Comparison of ENCODE assay signal across 8 cellular contexts in genomic region chr2:87498169-87498568, GRCh38.
DNase-seq lines count a peak whose midpoint lies in the region; ATAC-seq and TF ChIP-seq lines count a peak whose summit lies in the region.
"Not testable (repeated sequence)": the region's sequence is repeated elsewhere in the genome, so short reads cannot be mapped to it uniquely, and the experiment has no call there.

No MANE protein-coding gene starts in this region.

- not testable (repeated sequence) for H3K36me3 ChIP-seq in GM23248 (ENCODE audit: low read depth); OCI-LY3 (replicated peaks; ENCODE audit: low read depth, low read length); effector memory CD4-positive, alpha-beta T cell (ENCODE audit: control insufficient read depth, insufficient read depth, low read length); aorta (ENCODE audit: control insufficient read depth in 1 of 2, insufficient read depth in 2 of 2, low read length in 1 of 2)

- H3K27me3 ChIP-seq in GM23248 (replicated peaks; ENCODE audit: insufficient read depth); OCI-LY3 (ENCODE audit: low read depth, low read length); effector memory CD4-positive, alpha-beta T cell (replicated peaks; ENCODE audit: control insufficient read depth, insufficient read depth, low read length, poor library complexity, severe bottlenecking); aorta (ENCODE audit: control insufficient read depth in 1 of 2, insufficient read depth in 2 of 2, low read length in 1 of 2): not testable (repeated sequence)

- H4K20me1 ChIP-seq in GM23248 (ENCODE audit: insufficient read depth); OCI-LY3 (ENCODE audit: insufficient read depth, low read length): not testable (repeated sequence)

- TF ChIP-seq CTCF in OCI-LY3 (IDR thresholded peaks at IDR 0.05; ENCODE audit: low read depth, low read length); osteocyte (IDR thresholded peaks at IDR 0.05): not testable (repeated sequence)

- H3K27me3 Mint-ChIP-seq in activated T-cell treated with anti-CD3 and anti-CD28 coated beads, Interleukin-2, amount 50 U/mL, for 24 hours; osteocyte (ENCODE audit: unreplicated experiment): not testable (repeated sequence)

- peaks cover 13% of the 10 kb centered on the region for H3K4me1 Mint-ChIP-seq in activated T-cell treated with anti-CD3 and anti-CD28 coated beads, Interleukin-2, amount 50 U/mL, for 24 hours (ENCODE audit: low read depth)
- H3K4me1 Mint-ChIP-seq in osteocyte (ENCODE audit: unreplicated experiment): peaks cover 17% of the 10 kb centered on the region

- DNase-seq in GM23248; effector memory CD4-positive, alpha-beta T cell; osteocyte (ENCODE audit: extremely low spot score, unreplicated experiment): not testable (repeated sequence)
- DNase-seq in activated T-cell treated with anti-CD3 and anti-CD28 coated beads, Interleukin-2, amount 50 U/mL, for 24 hours: peak; percentile 52
- peak in 1 of 2 donors; percentile 60 for DNase-seq in aorta

- not testable (repeated sequence) for H3K9me3 ChIP-seq in GM23248 (ENCODE audit: low read depth); OCI-LY3 (ENCODE audit: insufficient read depth, low read length); effector memory CD4-positive, alpha-beta T cell (ENCODE audit: control insufficient read depth, low read length); aorta (ENCODE audit: control insufficient read depth, low read length)

- H3K4me1 ChIP-seq in GM23248 (ENCODE audit: insufficient read depth): peaks cover 17% of the 10 kb centered on the region
- peaks cover 32% of the 10 kb centered on the region for H3K4me1 ChIP-seq in OCI-LY3 (ENCODE audit: low read length)
- H3K4me1 ChIP-seq in effector memory CD4-positive, alpha-beta T cell (ENCODE audit: control insufficient read depth, insufficient read depth, low read length, poor library complexity, severe bottlenecking); aorta (ENCODE audit: control insufficient read depth in 1 of 2, insufficient read depth in 2 of 2, low read length in 2 of 2): not testable (repeated sequence)

- ATAC-seq in GM18909 (IDR thresholded peaks at IDR 0.05; ENCODE audit: poor library complexity, unreplicated experiment) (peak; percentile 68), HG03108 (IDR thresholded peaks at IDR 0.05; ENCODE audit: unreplicated experiment) (peak; percentile 66), aorta (ENCODE audit: low FRiP score) (peak; percentile 47)

- not testable (repeated sequence) for H2AFZ ChIP-seq in GM23248; OCI-LY3 (ENCODE audit: low read depth, low read length)

- not testable (repeated sequence) for H3K9me3 Mint-ChIP-seq in activated T-cell treated with anti-CD3 and anti-CD28 coated beads, Interleukin-2, amount 50 U/mL, for 24 hours; osteocyte (ENCODE audit: unreplicated experiment)

- peaks cover 17% of the 10 kb centered on the region for H3F3A ChIP-seq in GM23248 (ENCODE audit: insufficient read depth)

- not testable (repeated sequence) for H3K9me2 ChIP-seq in GM23248 (ENCODE audit: insufficient read depth)

- 45 to 61% methylated on average over 6 to 8 of the region's 9 CpGs for WGBS in GM23248 (ENCODE audit: low coverage in 1 of 2, low lambda C conversion rate in 2 of 2, missing lambda C conversion rate in 2 of 2), 2 experiments
- WGBS in aorta, 2 donors: 3 to 8% methylated on average over 6 of the region's 9 CpGs

- peak overlapping the region; percentile 42; the same call in 1 of the 2 replicates for H3K9ac ChIP-seq in GM23248
- H3K9ac ChIP-seq in OCI-LY3 (ENCODE audit: low read length): not testable (repeated sequence)

- intact Hi-C loops in aorta (cut with DNase I): not testable (repeated sequence)

- peaks cover 69% of the 10 kb centered on the region for H3K79me2 ChIP-seq in GM23248 (ENCODE audit: insufficient read depth)
- H3K79me2 ChIP-seq in OCI-LY3 (ENCODE audit: low read length): peaks cover 23% of the 10 kb centered on the region

- peak overlapping the region; percentile 48 for H3K4me2 ChIP-seq in GM23248 (ENCODE audit: unreplicated experiment)
- H3K4me2 ChIP-seq in OCI-LY3 (ENCODE audit: low read length): peak overlapping the region; percentile 34; the same call in 1 of the 2 replicates

- H3K36me3 Mint-ChIP-seq in activated T-cell treated with anti-CD3 and anti-CD28 coated beads, Interleukin-2, amount 50 U/mL, for 24 hours (ENCODE audit: low read depth); osteocyte (ENCODE audit: unreplicated experiment): not testable (repeated sequence)

- not testable (repeated sequence) for H3K4me3 Mint-ChIP-seq in activated T-cell treated with anti-CD3 and anti-CD28 coated beads, Interleukin-2, amount 50 U/mL, for 24 hours; osteocyte (ENCODE audit: unreplicated experiment)

- in situ Hi-C loops in GM23248 (cut with MboI): not testable (repeated sequence)

- H3K27ac ChIP-seq in GM23248 (peak overlapping the region; percentile 59), OCI-LY3 (ENCODE audit: low read length) (peak overlapping the region; percentile 83)
- peak overlapping the region; percentile 66 for H3K27ac ChIP-seq in effector memory CD4-positive, alpha-beta T cell (ENCODE audit: insufficient read depth, low read length, poor library complexity, severe bottlenecking)
- H3K27ac ChIP-seq in aorta (ENCODE audit: low read depth in 1 of 2, low read length in 2 of 2): not testable (repeated sequence)

- H3K4me3 ChIP-seq in GM23248: peak overlapping the region; percentile 45; the same call in 1 of the 2 replicates
- not testable (repeated sequence) for H3K4me3 ChIP-seq in OCI-LY3 (ENCODE audit: low read length); effector memory CD4-positive, alpha-beta T cell (ENCODE audit: insufficient read depth, low read depth, low read length, poor library complexity, severe bottlenecking); aorta (ENCODE audit: low read length in 2 of 2)

- H3K27ac Mint-ChIP-seq in activated T-cell treated with anti-CD3 and anti-CD28 coated beads, Interleukin-2, amount 50 U/mL, for 24 hours: peak overlapping the region; percentile 90
- peak overlapping the region; percentile 86 for H3K27ac Mint-ChIP-seq in osteocyte (ENCODE audit: unreplicated experiment)
